In genomic region chr2:10042301-10043161, GRCh38 we compare ENCODE assay signal across 1 cellular context.
TF ChIP-seq lines count a peak whose summit lies in the region.

No MANE protein-coding gene starts in this region.

TF ChIP-seq in HepG2, 621 proteins besides CTCF, POLR2A, EP300 and RAD21 (continued from another document and continues in another):
- TF ChIP-seq PATZ1 (CRISPR knock-in tag; IDR thresholded peaks at IDR 0.05) = peak; percentile 13; the same call in 1 of the 2 replicates
- TF ChIP-seq ZNF350 (CRISPR knock-in tag; IDR thresholded peaks at IDR 0.05; ENCODE audit: borderline replicate concordance, low read depth) = peak; percentile 24; the same call in 1 of the 2 replicates
- no peak for TF ChIP-seq NFIB (CRISPR knock-in tag; IDR thresholded peaks at IDR 0.05; ENCODE audit: borderline replicate concordance)
- TF ChIP-seq KDM2A (CRISPR knock-in tag; IDR thresholded peaks at IDR 0.05; ENCODE audit: borderline replicate concordance, low read depth) = peak; percentile 27; the same call in 1 of the 2 replicates
- peak; percentile 10; the same call in 1 of the 2 replicates for TF ChIP-seq TAF1 (CRISPR knock-in tag; IDR thresholded peaks at IDR 0.05)
- 0 out of 2 replicates have a peak, but pooled peaks have one; percentile 5 for TF ChIP-seq ZNF264 (CRISPR knock-in tag; IDR thresholded peaks at IDR 0.05)
- TF ChIP-seq MEF2D (CRISPR knock-in tag; IDR thresholded peaks at IDR 0.05) = 0 out of 2 replicates have a peak, but pooled peaks have one; percentile 48
- 0 out of 2 replicates have a peak, but pooled peaks have one; percentile 82 for TF ChIP-seq ZNF224 (CRISPR knock-in tag; IDR thresholded peaks at IDR 0.05)
- TF ChIP-seq CEBPZ (IDR thresholded peaks at IDR 0.05; ENCODE audit: low read length) = no peak
- peak; percentile 27; the same call in 1 of the 2 replicates for TF ChIP-seq FOXK1 (CRISPR knock-in tag; IDR thresholded peaks at IDR 0.05; ENCODE audit: borderline replicate concordance, low read depth)
- TF ChIP-seq ZSCAN21 (CRISPR knock-in tag; IDR thresholded peaks at IDR 0.05; ENCODE audit: borderline replicate concordance) = no peak
- TF ChIP-seq ZNF207 (IDR thresholded peaks at IDR 0.05; ENCODE audit: borderline replicate concordance) = no peak
- TF ChIP-seq EHMT2 (IDR thresholded peaks at IDR 0.05; ENCODE audit: borderline replicate concordance, low read depth, low read length) = no peak
- no peak for TF ChIP-seq MTERF4 (CRISPR knock-in tag; IDR thresholded peaks at IDR 0.05)
- TF ChIP-seq ZNF607 (CRISPR knock-in tag; IDR thresholded peaks at IDR 0.05; ENCODE audit: borderline replicate concordance) = 0 out of 2 replicates have a peak, but pooled peaks have one; percentile 1
- peak; percentile 17; the same call in 1 of the 2 replicates for TF ChIP-seq UBTF (CRISPR knock-in tag; IDR thresholded peaks at IDR 0.05)
- TF ChIP-seq ZNF33A (CRISPR knock-in tag; IDR thresholded peaks at IDR 0.05; ENCODE audit: borderline replicate concordance) = no peak
- no peak for TF ChIP-seq CERS6 (CRISPR knock-in tag; IDR thresholded peaks at IDR 0.05)
- TF ChIP-seq ZNF639 (CRISPR knock-in tag; conservative IDR thresholded peaks at IDR 0.05) = no peak; the same call in none of the 2 replicates
- TF ChIP-seq ZNF703 (CRISPR knock-in tag; IDR thresholded peaks at IDR 0.05; ENCODE audit: borderline replicate concordance) = no peak
- peak; percentile 76 for TF ChIP-seq ZMYM3 (CRISPR knock-in tag; IDR thresholded peaks at IDR 0.05)
- peak; percentile 79; the same call in 1 of the 2 replicates for TF ChIP-seq EED (CRISPR knock-in tag; IDR thresholded peaks at IDR 0.05)
- TF ChIP-seq MXD1 (CRISPR knock-in tag; IDR thresholded peaks at IDR 0.05) = 0 out of 2 replicates have a peak, but pooled peaks have one; percentile 3
- TF ChIP-seq ZNF280D (CRISPR knock-in tag; IDR thresholded peaks at IDR 0.05) = peak; percentile 80
- TF ChIP-seq ZNF329 (CRISPR knock-in tag; IDR thresholded peaks at IDR 0.05; ENCODE audit: low read depth) = no peak; the same call in 1 of the 2 replicates
- TF ChIP-seq TRIM22 (IDR thresholded peaks at IDR 0.05) = no peak
- 0 out of 2 replicates have a peak, but pooled peaks have one; percentile 11 for TF ChIP-seq NFKB2 (CRISPR knock-in tag; IDR thresholded peaks at IDR 0.05; ENCODE audit: borderline replicate concordance)
- TF ChIP-seq KAT8 (CRISPR knock-in tag; IDR thresholded peaks at IDR 0.05) = no peak
- 0 out of 2 replicates have a peak, but pooled peaks have one; percentile 4 for TF ChIP-seq IRF2 (CRISPR knock-in tag; IDR thresholded peaks at IDR 0.05)
- TF ChIP-seq ZNF577 (CRISPR knock-in tag; IDR thresholded peaks at IDR 0.05; ENCODE audit: borderline replicate concordance, low read depth) = no peak
- peak; percentile 35 for TF ChIP-seq TBX2 (CRISPR knock-in tag; IDR thresholded peaks at IDR 0.05; ENCODE audit: borderline replicate concordance)
- TF ChIP-seq ZNF556 (CRISPR knock-in tag; IDR thresholded peaks at IDR 0.05; ENCODE audit: borderline replicate concordance) = peak; percentile 57; the same call in 1 of the 2 replicates
- no peak for TF ChIP-seq ZSCAN22 (CRISPR knock-in tag; IDR thresholded peaks at IDR 0.05)
- TF ChIP-seq CREB3 (CRISPR knock-in tag; IDR thresholded peaks at IDR 0.05) = no peak
- TF ChIP-seq GLMP (CRISPR knock-in tag; IDR thresholded peaks at IDR 0.05; ENCODE audit: borderline replicate concordance) = peak; percentile 1; the same call in 1 of the 2 replicates
- TF ChIP-seq PCBP1 (IDR thresholded peaks at IDR 0.05; ENCODE audit: borderline replicate concordance, low read depth, low read length) = peak; percentile 79; the same call in 1 of the 2 replicates
- no peak for TF ChIP-seq ZNF7 (CRISPR knock-in tag; IDR thresholded peaks at IDR 0.05)
- TF ChIP-seq ZNF790 (CRISPR knock-in tag; IDR thresholded peaks at IDR 0.05; ENCODE audit: borderline replicate concordance) = no peak
- TF ChIP-seq GABPB1 (CRISPR knock-in tag; IDR thresholded peaks at IDR 0.05) = peak; percentile 60
- TF ChIP-seq ZNF543 (CRISPR knock-in tag; IDR thresholded peaks at IDR 0.05) = peak; percentile 3; the same call in 1 of the 2 replicates
- no peak for TF ChIP-seq SOX6 (IDR thresholded peaks at IDR 0.05)
- TF ChIP-seq SOX6 (CRISPR knock-in tag; IDR thresholded peaks at IDR 0.05) = peak; percentile 69
- no peak for TF ChIP-seq ZNF253 (CRISPR knock-in tag; IDR thresholded peaks at IDR 0.05; ENCODE audit: borderline replicate concordance)
- TF ChIP-seq FOSL2 (CRISPR knock-in tag; IDR thresholded peaks at IDR 0.05) = peak; percentile 9; the same call in 1 of the 2 replicates
